8 cellular contexts compared by ENCODE assay signal in genomic region chr5:133937628-133938027, GRCh38. TPM values are rescaled to one million over a fixed set of nuclear protein-coding genes. Genes with fewer than 3 reads are reported as not detected.
DNase-seq lines count a peak whose midpoint lies in the region; ATAC-seq, FAIRE-seq and TF ChIP-seq lines count a peak whose summit lies in the region.
"Not testable (repeated sequence)": the region's sequence is repeated elsewhere in the genome, so short reads cannot be mapped to it uniquely, and the experiment has no call there.

No MANE protein-coding gene starts in this region.

- not testable (repeated sequence) for H3K4me3 Mint-ChIP-seq in stimulated activated naive B cell treated with anti-CD40 and anti-IgM and Interleukin-4, amounts not matched to agents 10 μg/mL and 1 μg/mL and 100 μg/mL, for 72 hours

- POLR2A ChIA-PET in HEK293 (lab: Yijun Ruan, JAX), result interaction anchor here (0.6 kb wide), 2 partner anchors 166 to 1546 kb away, joined by 4 to 6 read pairs; no protein-coding TSS in a partner anchor
- POLR2A ChIA-PET in PC-9 (lab: Charles Lee; ENCODE audit: unreplicated experiment), result not testable (repeated sequence)

- H3K9me2 ChIP-seq in PC-9 (ENCODE audit: insufficient read depth), result not testable (repeated sequence)

- H3K9me3 Mint-ChIP-seq in stimulated activated naive B cell treated with anti-CD40 and anti-IgM and Interleukin-4, amounts not matched to agents 10 μg/mL and 1 μg/mL and 100 μg/mL, for 72 hours, result peaks cover 9 to 17% of the 10 kb centered on the region in 2 donors

- not testable (repeated sequence) for ATAC-seq in pancreas; stimulated activated naive B cell treated with anti-CD40 and anti-IgM and Interleukin-4, amounts not matched to agents 10 μg/mL and 1 μg/mL and 100 μg/mL, for 72 hours (replicated peaks)

- H3K4me3 ChIP-seq in BLaER1 treated with 17β-estradiol and CSF1 and Interleukin-3, amounts not matched to agents 10 nM and 100 nM; HEK293 (ENCODE audit: low read depth, low read length); PC-9; pancreas: not testable (repeated sequence)

- not testable (repeated sequence) for H4K20me1 ChIP-seq in BLaER1 treated with 17β-estradiol and CSF1 and Interleukin-3, amounts not matched to agents 10 nM and 100 nM; PC-9 (ENCODE audit: insufficient read depth)

- peaks cover 10 to 11% of the 10 kb centered on the region in 2 donors for H3K36me3 Mint-ChIP-seq in stimulated activated naive B cell treated with anti-CD40 and anti-IgM and Interleukin-4, amounts not matched to agents 10 μg/mL and 1 μg/mL and 100 μg/mL, for 72 hours

- CTCF ChIA-PET in HEK293 (lab: Yijun Ruan, JAX), result interaction anchor here (0.6 kb wide), 1 partner anchor 526 kb away, joined by 3 read pairs; no protein-coding TSS in a partner anchor
- CTCF ChIA-PET in PC-9 (lab: Charles Lee), result not testable (repeated sequence)

- peaks cover 41 to 89% (median 73%) of the 10 kb centered on the region in 10 experiments for H3K4me1 ChIP-seq in BLaER1 treated with 17β-estradiol and CSF1 and Interleukin-3, amounts not matched to agents 10 nM and 100 nM
- H3K4me1 ChIP-seq in HEK293 (ENCODE audit: control insufficient read depth, insufficient read depth, low read length), result peaks cover 12% of the 10 kb centered on the region
- H3K4me1 ChIP-seq in PC-9 (replicated peaks; ENCODE audit: insufficient read depth), result peaks cover 52% of the 10 kb centered on the region
- H3K4me1 ChIP-seq in pancreas, result not testable (repeated sequence)

- peak overlapping the region in 2 of 11 experiments; percentile 3 to 86; a peak in 1 of 22 replicates for H3K27ac ChIP-seq in BLaER1 treated with 17β-estradiol and CSF1 and Interleukin-3, amounts not matched to agents 10 nM and 100 nM
- peak overlapping the region; percentile 59; the same call in 1 of the 2 replicates for H3K27ac ChIP-seq in HEK293 (ENCODE audit: extremely low read depth, low read depth, low read length)
- H3K27ac ChIP-seq in PC-9, result peak overlapping the region; percentile 99
- H3K27ac ChIP-seq in pancreas, result peak overlapping the region in 3 of 4 donors; percentile 4 to 57 (median 50)

- H3K27me3 Mint-ChIP-seq in stimulated activated naive B cell treated with anti-CD40 and anti-IgM and Interleukin-4, amounts not matched to agents 10 μg/mL and 1 μg/mL and 100 μg/mL, for 72 hours, result not testable (repeated sequence)

- not testable (repeated sequence) for TF ChIP-seq CTCF in HEK293 (tag by site-specific recombination; IDR thresholded peaks at IDR 0.05); PC-9 (conservative IDR thresholded peaks at IDR 0.05); pancreas (IDR thresholded peaks at IDR 0.05)

- intact Hi-C loops in PC-9 (cut with micrococcal nuclease; ENCODE audit: unreplicated experiment); pancreas (cut with DNase I): not testable (repeated sequence)
- intact Hi-C loops in cardiac septum (cut with DNase I), result loop anchor here (10.0 kb wide), 1 partner anchor 823 kb away; no protein-coding TSS in a partner anchor

- peaks cover 0 to 11% (median 0%) of the 10 kb centered on the region in 11 experiments; a peak in 3 of 22 replicates for H3K27me3 ChIP-seq in BLaER1 treated with 17β-estradiol and CSF1 and Interleukin-3, amounts not matched to agents 10 nM and 100 nM
- not testable (repeated sequence) for H3K27me3 ChIP-seq in PC-9 (ENCODE audit: insufficient read depth, low read depth); pancreas

- peak overlapping the region; percentile 68 for H3K27ac Mint-ChIP-seq in stimulated activated naive B cell treated with anti-CD40 and anti-IgM and Interleukin-4, amounts not matched to agents 10 μg/mL and 1 μg/mL and 100 μg/mL, for 72 hours

- DNase-seq in PC-9; pancreas; stimulated activated naive B cell treated with anti-CD40 and anti-IgM and Interleukin-4, amounts not matched to agents 10 μg/mL and 1 μg/mL and 100 μg/mL, for 72 hours: not testable (repeated sequence)
- DNase-seq in activated CD8-positive, alpha-beta memory T cell treated with anti-CD3 and anti-CD28 coated beads, Interleukin-2, amount 50 U/mL, for 48 hours, result peak; percentile 26
- peak; percentile 12 for DNase-seq in cardiac septum (ENCODE audit: low spot score)
- DNase-seq in mesenteric fat pad (ENCODE audit: low spot score), result peak; percentile 8

- BruUV-seq in PC-9 (replicated peaks; lab: Mats Ljungman, UMichigan), result not testable (repeated sequence)

- 96 to 100% methylated on average over 3 of the region's 3 CpGs for WGBS in pancreas, 2 donors

- H2AFZ ChIP-seq in PC-9, result not testable (repeated sequence)

- peak overlapping the region; percentile 2 to 98 (median 91); a peak in 20 of 22 replicates for H3K4me2 ChIP-seq in BLaER1 treated with 17β-estradiol and CSF1 and Interleukin-3, amounts not matched to agents 10 nM and 100 nM
- peak overlapping the region; percentile 62 for H3K4me2 ChIP-seq in PC-9

- H3K4me1 Mint-ChIP-seq in stimulated activated naive B cell treated with anti-CD40 and anti-IgM and Interleukin-4, amounts not matched to agents 10 μg/mL and 1 μg/mL and 100 μg/mL, for 72 hours, result peaks cover 72 to 96% of the 10 kb centered on the region in 2 donors

- H3K36me3 ChIP-seq in BLaER1 treated with 17β-estradiol and CSF1 and Interleukin-3, amounts not matched to agents 10 nM and 100 nM; HEK293 (ENCODE audit: control insufficient read depth in 2 of 2, insufficient read depth in 1 of 2, low read length in 2 of 2); PC-9 (ENCODE audit: low read depth); pancreas: not testable (repeated sequence)

- H3K79me2 ChIP-seq in PC-9 (ENCODE audit: low read depth), result not testable (repeated sequence)

- peaks cover 38% of the 10 kb centered on the region for H3F3A ChIP-seq in PC-9 (ENCODE audit: insufficient read depth, low read depth)

- not testable (repeated sequence) for FAIRE-seq in pancreas (lab: Jason Lieb, UNC)

- H3K9ac ChIP-seq in BLaER1 treated with 17β-estradiol and CSF1 and Interleukin-3, amounts not matched to agents 10 nM and 100 nM, result not testable (repeated sequence)

- peaks cover 0 to 28% (median 8%) of the 10 kb centered on the region in 11 experiments; a peak in 13 of 22 replicates for H3K9me3 ChIP-seq in BLaER1 treated with 17β-estradiol and CSF1 and Interleukin-3, amounts not matched to agents 10 nM and 100 nM (replicated peaks in 1 of 11)
- not testable (repeated sequence) for H3K9me3 ChIP-seq in HEK293 (ENCODE audit: control insufficient read depth, insufficient read depth, low read depth, low read length); PC-9 (ENCODE audit: insufficient read depth, low read depth); pancreas

TF ChIP-seq in HEK293, 187 proteins besides CTCF, POLR2A, EP300 and RAD21:
- TF ChIP-seq ZNF121 (tag by site-specific recombination; IDR thresholded peaks at IDR 0.05), result peak; percentile 65

RNA-seq across cellular contexts. Expression of gene C5orf15, which starts 30.8 kb away (rescaled TPM):
- total RNA-seq in PC-9 (2021) (24.4 and 45.0 TPM in 2 replicates), cardiac septum (22.5 TPM), mesenteric fat pad (29.7 TPM), pancreas (10 to 100 TPM in 3 of 6 donors, 1 to 10 TPM in 3; 6.4 to 25.4 (median 10.7) TPM)
- 10 to 100 TPM in 1 of 2 donors, 1 to 10 TPM in 1; 7.9 to 35.4 TPM for polyA plus RNA-seq in pancreas
